8 cellular contexts compared by ENCODE assay signal in the genomic region with DNA sequence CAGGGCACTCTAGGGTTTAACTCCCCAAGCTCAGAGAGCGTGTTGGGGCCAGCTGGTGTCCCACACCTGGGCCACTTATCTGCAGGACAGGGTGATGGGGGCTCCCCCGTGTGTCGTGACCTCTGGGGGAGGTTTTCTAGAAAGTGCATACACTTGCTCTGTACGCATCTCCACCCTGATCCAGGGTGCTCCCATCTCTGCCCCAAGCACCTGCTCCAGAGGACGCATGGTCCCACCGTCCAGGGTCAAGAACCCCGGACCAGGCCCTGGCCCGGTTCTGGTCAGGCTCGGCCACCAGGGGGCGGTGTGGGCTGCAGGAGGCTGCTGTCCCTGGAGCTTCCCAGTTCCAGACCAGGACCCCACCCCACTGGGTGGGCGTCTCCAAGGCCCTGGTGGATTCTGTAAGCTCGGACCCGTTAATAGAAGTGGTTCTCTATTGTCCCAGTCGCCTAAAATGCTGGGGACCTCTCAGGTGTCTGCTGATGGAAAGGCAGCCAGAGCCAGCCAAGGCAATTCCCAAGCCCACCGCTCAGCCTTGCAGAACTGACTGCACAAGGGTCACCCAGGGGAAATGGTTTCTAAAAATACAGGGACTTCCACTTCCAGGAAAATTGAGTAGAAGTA. TPM values are rescaled to one million over a fixed set of nuclear protein-coding genes. Genes with fewer than 3 reads are reported as not detected.
A peak's percentile ranks its signal among the peaks of the same experiment; 100 is the strongest.
DNase-seq lines count a peak whose midpoint lies in the region; ATAC-seq, FAIRE-seq and TF ChIP-seq lines count a peak whose summit lies in the region.

No MANE protein-coding gene starts in this region.

- CTCF ChIA-PET in Panc1 (lab: Charles Lee): interaction anchor here (1.3 kb wide), 1 partner anchor 12 kb away, joined by 5 read pairs; no protein-coding TSS in a partner anchor

- H3K4me1 ChIP-seq in Panc1 (ENCODE audit: control insufficient read depth, insufficient read depth, low read length) (no peaks in the 10 kb centered on the region), ascending aorta (no peaks in the 10 kb centered on the region), kidney (ENCODE audit: control insufficient read depth in 1 of 2, insufficient read depth in 1 of 2, low read depth in 1 of 2, low read length in 2 of 2) (no peaks in the 10 kb centered on the region)

- H3K9me3 ChIP-seq in Panc1 (ENCODE audit: control insufficient read depth, insufficient read depth, low read depth, low read length) (peaks cover 2% of the 10 kb centered on the region; the same call in 1 of the 2 replicates), ascending aorta (no peaks in the 10 kb centered on the region), kidney (ENCODE audit: control insufficient read depth in 1 of 2, low read length in 2 of 2) (no peaks in the 10 kb centered on the region)

- no peak for FAIRE-seq in kidney (lab: Jason Lieb, UNC)

- BruUV-seq in Panc1 (replicated peaks; lab: Mats Ljungman, UMichigan): no TSS peak

- H3K27ac ChIP-seq in Panc1 (ENCODE audit: low read length): no peak overlapping the region
- no peak overlapping the region for H3K27ac ChIP-seq in ascending aorta
- no peak overlapping the region for H3K27ac ChIP-seq in kidney (ENCODE audit: low read depth in 2 of 2, low read length in 2 of 2)

- no peak overlapping the region for H3K9ac ChIP-seq in kidney (ENCODE audit: low read length in 2 of 2)

- DNase-seq in COLO668 (lab: John Stamatoyannopoulos, UW; ENCODE audit: unreplicated experiment) (peak; percentile 13), Panc1 (ENCODE audit: low read depth, low spot score) (no peak), ascending aorta (ENCODE audit: low spot score in 2 of 2) (peak in 1 of 2 donors; percentile 61), kidney (peak; percentile 78), NCI-H1417 treated with DMSO at 0.1 percent for 48 hours (lab: John Stamatoyannopoulos, UW) (no peak), NCI-H2107 treated with DMSO at 0.1 percent for 48 hours (lab: John Stamatoyannopoulos, UW; ENCODE audit: unreplicated experiment) (no peak), NCI-H510A treated with DMSO at 0.1 percent for 48 hours (lab: John Stamatoyannopoulos, UW) (no peak)
- DNase-seq in stimulated activated CD4-positive, alpha-beta T cell treated with anti-CD3 and anti-CD28 coated beads, TNF-alpha, amount 100 ng/mL, for 4 hours (ENCODE audit: low read depth in 3 of 3): peak; percentile 23 to 29 (median 28)

- POLR2A ChIA-PET in Panc1 (lab: Charles Lee): no interaction called here

- TF ChIP-seq CTCF in Panc1 (IDR thresholded peaks at IDR 0.05) (peak; percentile 84), ascending aorta (IDR thresholded peaks at IDR 0.05) (peak; percentile 52 to 73 (median 70)), kidney (IDR thresholded peaks at IDR 0.05; ENCODE audit: borderline replicate concordance, extremely low read depth, insufficient read depth) (peak; percentile 53)

- H3K36me3 ChIP-seq in Panc1 (ENCODE audit: control insufficient read depth, insufficient read depth, low read length) (no peaks in the 10 kb centered on the region), ascending aorta (no peaks in the 10 kb centered on the region), kidney (ENCODE audit: control insufficient read depth in 1 of 2, insufficient read depth in 2 of 2, low read length in 2 of 2) (no peaks in the 10 kb centered on the region)

- ATAC-seq in Panc1: peak; percentile 86

- in situ Hi-C loops in Panc1 (cut with HindIII; ENCODE audit: low pct_unique_long_range_greater_than_20kb, low sequenced_read_pairs): no loop called here

- no peak overlapping the region for H3K4me3 ChIP-seq in Panc1 (ENCODE audit: low read depth in 2 of 2, low read length in 2 of 2)
- H3K4me3 ChIP-seq in ascending aorta: no peak overlapping the region
- H3K4me3 ChIP-seq in kidney (ENCODE audit: low read length in 2 of 2): no peak overlapping the region

- intact Hi-C loops in Panc1 (cut with micrococcal nuclease; ENCODE audit: unreplicated experiment): no loop called here
- intact Hi-C loops in ascending aorta (cut with DNase I): loop anchor here (1.0 kb wide), 1 partner anchor 39 kb away; no protein-coding TSS in a partner anchor
- intact Hi-C loops in kidney (cut with DNase I): no loop called here

- H3K27me3 ChIP-seq in Panc1 (ENCODE audit: control insufficient read depth, insufficient read depth, low read length): no peaks in the 10 kb centered on the region
- no peaks in the 10 kb centered on the region for H3K27me3 ChIP-seq in ascending aorta

RNA-seq across cellular contexts. Expression of gene SEPTIN5, which starts 34.7 kb away (rescaled TPM):
- total RNA-seq in Panc1 (2021; ENCODE audit: unreplicated experiment): 17.2 TPM
- 39.8 TPM for polyA plus RNA-seq in Panc1 (2012; ENCODE audit: insufficient read length)
- total RNA-seq in ascending aorta: 105 TPM
- total RNA-seq in kidney: 10.4 TPM
- polyA plus RNA-seq in kidney (ENCODE audit: insufficient read depth, low read depth, low replicate concordance): 13.0 TPM

RNA-seq across cellular contexts. Expression of gene GP1BB, which starts 43.8 kb away (rescaled TPM):
- 3.6 TPM for total RNA-seq in Panc1 (2021; ENCODE audit: unreplicated experiment)
- 10.1 TPM for polyA plus RNA-seq in Panc1 (2012; ENCODE audit: insufficient read length)
- 50.2 TPM for total RNA-seq in ascending aorta
- total RNA-seq in kidney: 1.9 TPM
- 4.1 TPM for polyA plus RNA-seq in kidney (ENCODE audit: insufficient read depth, low read depth, low replicate concordance)

Comparison
In these comparisons a context has a peak if more than half of its experiments do, and no peak if none do; other contexts are left out.
1. DNase-seq: peak in COLO668 (single experiment), kidney (single experiment) and stimulated activated CD4-positive, alpha-beta T cell treated with anti-CD3 and anti-CD28 coated beads, TNF-alpha, amount 100 ng/mL, for 4 hours (3 of 3); none in Panc1 (single experiment), NCI-H1417 treated with DMSO at 0.1 percent for 48 hours (single experiment), NCI-H2107 treated with DMSO at 0.1 percent for 48 hours (single experiment) and NCI-H510A treated with DMSO at 0.1 percent for 48 hours (single experiment).
2. RNA of gene GP1BB, which starts 43.8 kb away (total RNA-seq): 50.2 TPM in ascending aorta (single experiment); 3.6 TPM in Panc1 (single experiment) and 1.9 TPM in kidney (single experiment); every median in the first group is over 10 times any median in the second.
3. Peak in every context shown above with its lines, with median percentiles within 50 percentile points of each other: CTCF ChIP-seq.